In the genomic region with DNA sequence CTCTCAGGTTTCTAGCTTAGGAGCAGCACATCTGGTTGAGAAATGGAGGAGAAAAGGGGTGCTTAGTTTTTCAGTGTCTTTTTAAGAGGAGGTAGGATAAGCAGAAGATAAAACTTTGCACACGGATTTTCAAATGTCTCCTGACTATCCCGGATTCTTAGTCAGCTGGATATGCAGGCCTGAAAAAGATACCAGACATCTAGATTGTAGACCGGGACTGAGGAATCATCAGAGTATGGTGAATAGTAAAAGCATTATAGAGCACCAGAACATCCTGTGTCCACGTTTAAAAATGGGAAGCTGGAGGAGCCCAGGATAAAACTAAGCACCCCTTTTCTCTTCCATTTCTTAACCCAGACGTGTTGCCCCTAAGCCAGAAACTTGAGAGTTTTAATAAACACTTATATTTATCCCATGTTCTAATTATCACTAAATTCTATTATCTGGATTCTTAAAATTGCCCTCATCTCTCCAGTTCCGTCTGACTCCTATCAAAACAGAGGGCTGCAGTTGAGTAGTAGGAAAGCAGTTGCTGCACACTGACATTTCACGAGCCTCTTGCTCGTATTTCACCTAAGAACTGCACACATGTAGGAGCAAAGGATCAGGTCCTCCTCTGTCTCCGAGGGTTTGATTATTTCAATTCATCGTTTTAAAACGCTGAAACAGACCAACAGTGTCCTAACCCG, we compare ENCODE assay signal across 8 cellular contexts. TPM values are rescaled to one million over a fixed set of nuclear protein-coding genes. Genes with fewer than 3 reads are reported as not detected.
DNase-seq lines count a peak whose midpoint lies in the region; ATAC-seq and TF ChIP-seq lines count a peak whose summit lies in the region.

No MANE protein-coding gene starts in this region.

- H3K36me3 ChIP-seq in Karpas-422 (ENCODE audit: insufficient read depth, low read length) (peaks cover 3% of the 10 kb centered on the region; the same call in 1 of the 2 replicates), adipocyte (ENCODE audit: control insufficient read depth, insufficient read depth, low read length, severe bottlenecking) (no peaks in the 10 kb centered on the region), smooth muscle cell (ENCODE audit: low read depth) (no peaks in the 10 kb centered on the region)

- 13% methylated on average over 12 of the region's 12 CpGs for WGBS in smooth muscle cell (ENCODE audit: low lambda C conversion rate)

- no peaks in the 10 kb centered on the region for H3F3A ChIP-seq in smooth muscle cell (ENCODE audit: low read depth)

- H3K4me3 ChIP-seq in GM12875 (ENCODE audit: low read depth, low read length) (peak overlapping the region; percentile 69), Karpas-422 (ENCODE audit: low read length) (peak overlapping the region; percentile 90), adipocyte (ENCODE audit: low read length) (peak overlapping the region; percentile 99), iPS-18c (ENCODE audit: insufficient read depth, low read depth, low read length) (peak overlapping the region; percentile 91), smooth muscle cell (peak overlapping the region; percentile 74)

- H3K9ac ChIP-seq in Karpas-422 (ENCODE audit: low read length), result peak overlapping the region; percentile 78
- peak overlapping the region; percentile 93 for H3K9ac ChIP-seq in adipocyte (ENCODE audit: low read length)
- H3K9ac ChIP-seq in smooth muscle cell (ENCODE audit: low read depth), result peak overlapping the region; percentile 69

- peak overlapping the region; percentile 83 for H3K4me2 ChIP-seq in Karpas-422 (ENCODE audit: low read depth, low read length, poor library complexity, severe bottlenecking)
- peak overlapping the region; percentile 98 for H3K4me2 ChIP-seq in smooth muscle cell

- H3K27ac ChIP-seq in Karpas-422 (ENCODE audit: low read length) (0 out of 2 replicates have a peak overlapping the region, but pooled peaks have one; percentile 15), smooth muscle cell (ENCODE audit: low read depth) (peak overlapping the region; percentile 40)

- H2AFZ ChIP-seq in Karpas-422 (ENCODE audit: low read length), result peak overlapping the region; percentile 92
- H2AFZ ChIP-seq in smooth muscle cell (ENCODE audit: low read depth), result peak overlapping the region; percentile 98

- H3K79me2 ChIP-seq in Karpas-422 (ENCODE audit: low read length) (peaks cover 59% of the 10 kb centered on the region), smooth muscle cell (ENCODE audit: low read depth) (no peaks in the 10 kb centered on the region)

- peak; percentile 55 for DNase-seq in Karpas-422
- DNase-seq in adipocyte (ENCODE audit: low read depth), result peak; percentile 58
- no peak for DNase-seq in smooth muscle cell (lab: John Stamatoyannopoulos, UW; ENCODE audit: unreplicated experiment)
- no peak for DNase-seq in stimulated activated CD4-positive, alpha-beta T cell treated with anti-CD3 and anti-CD28 coated beads, Interleukin-4, amount 100 ng/mL, for 24 hours
- DNase-seq in stimulated activated CD4-positive, alpha-beta T cell treated with anti-CD3 and anti-CD28 coated beads, Interleukin-2, amount 100 ng/mL, for 24 hours, result no peak

- H3K27me3 ChIP-seq in Karpas-422 (ENCODE audit: low read length), result no peaks in the 10 kb centered on the region
- no peaks in the 10 kb centered on the region for H3K27me3 ChIP-seq in adipocyte (replicated peaks; ENCODE audit: control insufficient read depth, insufficient read depth, low read length)
- no peaks in the 10 kb centered on the region for H3K27me3 ChIP-seq in smooth muscle cell (ENCODE audit: low read depth)

- H3K4me1 ChIP-seq in Karpas-422 (ENCODE audit: low read length), result peaks cover 26% of the 10 kb centered on the region
- H3K4me1 ChIP-seq in adipocyte (ENCODE audit: control insufficient read depth, insufficient read depth, low read length), result peaks cover 10% of the 10 kb centered on the region
- H3K4me1 ChIP-seq in smooth muscle cell (ENCODE audit: low read depth), result no peaks in the 10 kb centered on the region

- no peaks in the 10 kb centered on the region for H3K9me2 ChIP-seq in Karpas-422 (replicated peaks; ENCODE audit: insufficient read depth, low read length)

- TF ChIP-seq CTCF in GM12875 (IDR thresholded peaks at IDR 0.05; ENCODE audit: borderline replicate concordance, insufficient read depth, low read depth, low read length), result no peak
- no peak for TF ChIP-seq CTCF in smooth muscle cell (IDR thresholded peaks at IDR 0.05; ENCODE audit: borderline replicate concordance, insufficient read depth, poor library complexity, severe bottlenecking)

- no peaks in the 10 kb centered on the region for H4K20me1 ChIP-seq in Karpas-422 (ENCODE audit: insufficient read depth, low read depth, low read length)
- H4K20me1 ChIP-seq in smooth muscle cell (ENCODE audit: low read depth), result no peaks in the 10 kb centered on the region

- H3K9me3 ChIP-seq in Karpas-422 (ENCODE audit: low read length), result no peaks in the 10 kb centered on the region
- no peaks in the 10 kb centered on the region for H3K9me3 ChIP-seq in adipocyte (ENCODE audit: control insufficient read depth, low read length)
- no peaks in the 10 kb centered on the region for H3K9me3 ChIP-seq in iPS-18c (ENCODE audit: control insufficient read depth, insufficient read depth, low read length)
- no peaks in the 10 kb centered on the region for H3K9me3 ChIP-seq in smooth muscle cell (replicated peaks; ENCODE audit: low read depth)

- ATAC-seq in GM21825 (IDR thresholded peaks at IDR 0.05; ENCODE audit: unreplicated experiment), result peak; percentile 35

RNA-seq across cellular contexts. Expression of gene PIGK, which starts 0.6 kb away (rescaled TPM):
- 16.6 and 51.8 TPM in 2 replicates for total RNA-seq in Karpas-422 (2014; rRNA removed; shearing (Covaris generic); ENCODE audit: low replicate concordance)
- total RNA-seq in smooth muscle cell, result 39.3 and 44.1 TPM in 2 replicates
- 18.0 and 18.9 TPM in 2 replicates for polyA plus RNA-seq in smooth muscle cell

Comparison
In these comparisons a context has a peak if more than half of its experiments do, and no peak if none do; other contexts are left out.
1. DNase-seq: peak in Karpas-422 (single experiment) and adipocyte (single experiment); none in smooth muscle cell (single experiment), stimulated activated CD4-positive, alpha-beta T cell treated with anti-CD3 and anti-CD28 coated beads, Interleukin-4, amount 100 ng/mL, for 24 hours (single experiment) and stimulated activated CD4-positive, alpha-beta T cell treated with anti-CD3 and anti-CD28 coated beads, Interleukin-2, amount 100 ng/mL, for 24 hours (0 of 2).
2. Peak in every context shown above with its lines, with median percentiles within 50 percentile points of each other: H3K4me3 ChIP-seq and H3K9ac ChIP-seq.